In the genomic region with DNA sequence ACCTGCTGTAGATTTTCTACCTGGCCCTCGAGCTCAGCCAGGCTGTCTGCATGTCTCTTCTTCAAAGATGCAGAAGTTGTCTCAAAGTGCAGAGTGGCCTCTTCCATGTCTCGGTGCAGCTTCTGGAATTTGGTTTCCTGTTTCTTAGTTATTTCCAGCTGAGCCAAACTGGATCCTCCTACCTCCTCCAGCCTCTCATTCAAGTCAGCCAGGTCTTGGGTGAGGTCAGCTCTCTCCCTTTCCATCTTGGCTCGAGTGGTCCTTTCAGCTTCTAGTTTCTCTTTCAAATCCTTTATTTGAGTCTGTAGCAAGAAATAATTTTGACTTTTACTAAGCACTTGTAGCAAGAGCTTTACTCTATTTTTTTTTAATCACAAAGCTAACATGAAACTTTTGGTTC, we compare ENCODE assay signal across 23 cellular contexts.
DNase-seq lines count a peak whose midpoint lies in the region; ATAC-seq and TF ChIP-seq lines count a peak whose summit lies in the region.
"Had no signal": no experiment of that assay in that cellular context is flagged by ENCODE, and none has a peak within 500 bp of the region (broad histone marks: within the 10 kb centered on the region; RNA-seq: fewer than 3 reads in every experiment).

No MANE protein-coding gene starts in this region.

- no peaks in the 10 kb centered on the region for H3K36me3 ChIP-seq in lung (ENCODE audit: control insufficient read depth in 2 of 2, insufficient read depth in 2 of 2, low read length in 2 of 2)
- no peaks in the 10 kb centered on the region for H3K36me3 ChIP-seq in upper lobe of right lung
- H3K36me3 ChIP-seq in OCI-LY7 (ENCODE audit: insufficient read depth, low read length) = no peaks in the 10 kb centered on the region
- H3K36me3 ChIP-seq: gastrocnemius medialis, vagina had no signal

- CTCF ChIA-PET in OCI-LY7 (lab: Charles Lee; ENCODE audit: unreplicated experiment) = no interaction called here

- ATAC-seq in lung (ENCODE audit: insufficient read depth, low FRiP score) (peak; percentile 62), upper lobe of right lung (peak; percentile 63)
- ATAC-seq: gastrocnemius medialis; stimulated activated naive CD8-positive, alpha-beta T cell treated with anti-CD3 and anti-CD28 coated beads, Interleukin-15, Interleukin-2, amounts not matched to agents 100 U/mL and 50 U/mL, for 24 hours had no signal

- no peak overlapping the region for H2AFZ ChIP-seq in OCI-LY7 (ENCODE audit: low read length)

- no peak overlapping the region for H3K4me3 ChIP-seq in astrocyte of the spinal cord (ENCODE audit: low read depth, low read length)
- H3K4me3 ChIP-seq in lung = no peak overlapping the region
- no peak overlapping the region for H3K4me3 ChIP-seq in upper lobe of right lung
- no peak overlapping the region for H3K4me3 ChIP-seq in foreskin fibroblast (ENCODE audit: low read depth in 1 of 2, low read length in 2 of 2)
- no peak overlapping the region for H3K4me3 ChIP-seq in OCI-LY7 (ENCODE audit: low read depth, low read length, poor library complexity, severe bottlenecking)
- H3K4me3 ChIP-seq: gastrocnemius medialis, testis, vagina had no signal

- no peaks in the 10 kb centered on the region for H3K79me2 ChIP-seq in OCI-LY7 (ENCODE audit: insufficient read depth, low read depth, low read length)

- H3K9me2 ChIP-seq in OCI-LY7 (ENCODE audit: insufficient read depth, low read length) = no peaks in the 10 kb centered on the region

- H3K27me3 ChIP-seq in lung (ENCODE audit: control insufficient read depth, insufficient read depth) (no peaks in the 10 kb centered on the region), upper lobe of right lung (no peaks in the 10 kb centered on the region)
- H3K27me3 ChIP-seq: gastrocnemius medialis, testis, vagina had no signal

- in situ Hi-C loops in astrocyte of the spinal cord (cut with HindIII; ENCODE audit: low sequenced_read_pairs) = no loop called here

- peaks cover 0 to 6% of the 10 kb centered on the region in 2 donors for H3K9me3 ChIP-seq in lung (ENCODE audit: control insufficient read depth in 2 of 2, insufficient read depth in 1 of 2, low read length in 1 of 2)
- H3K9me3 ChIP-seq in upper lobe of right lung = no peaks in the 10 kb centered on the region
- no peaks in the 10 kb centered on the region for H3K9me3 ChIP-seq in OCI-LY7 (ENCODE audit: low read length)
- H3K9me3 ChIP-seq: gastrocnemius medialis, testis, vagina had no signal

- H4K20me1 ChIP-seq in OCI-LY7 (ENCODE audit: insufficient read depth, low read length) = no peaks in the 10 kb centered on the region

- H3K27ac ChIP-seq in lung (ENCODE audit: low read depth in 1 of 2, low read length in 1 of 2) (no peak overlapping the region), upper lobe of right lung (no peak overlapping the region), OCI-LY7 (ENCODE audit: low read depth, low read length, poor library complexity, severe bottlenecking) (no peak overlapping the region)
- H3K27ac ChIP-seq: 22Rv1, epithelial cell of prostate, gastrocnemius medialis, testis, vagina had no signal

- DNase-seq in NOMO-1 treated with DMSO at 0.1 percent for 48 hours (lab: John Stamatoyannopoulos, UW; ENCODE audit: unreplicated experiment) (peak; percentile 25), NOMO-1 (lab: John Stamatoyannopoulos, UW; ENCODE audit: unreplicated experiment in 2 of 2) (no peak), astrocyte of the spinal cord (ENCODE audit: low read depth, low spot score) (peak; percentile 9), lung (ENCODE audit: low spot score) (no peak), upper lobe of right lung (no peak), DMS114 treated with DMSO at 0.1 percent for 48 hours (lab: John Stamatoyannopoulos, UW; ENCODE audit: unreplicated experiment) (no peak), foreskin fibroblast (no peak), OCI-LY7 (ENCODE audit: low spot score) (no peak)
- DNase-seq: activated gamma-delta T cell; activated T-cell treated with anti-CD3 and anti-CD28 coated beads for 4 hours; effector CD4-positive, alpha-beta T cell; gastrocnemius medialis; H7; NCI-H1417 treated with DMSO at 0.1 percent for 48 hours; NCI-H2081 treated with DMSO at 0.1 percent for 48 hours; NCI-H226; nucleus accumbens; stimulated activated CD4-positive, alpha-beta T cell treated with anti-CD3 and anti-CD28 coated beads, Interleukin-15, amount 100 ng/mL, for 24 hours; stimulated activated naive CD8-positive, alpha-beta T cell treated with anti-CD3 and anti-CD28 coated beads, Interleukin-15, Interleukin-2, amounts not matched to agents 100 U/mL and 50 U/mL, for 24 hours; testis had no signal

- BruUV-seq in OCI-LY7 (replicated peaks; lab: Mats Ljungman, UMichigan) = no TSS peak

- no peak overlapping the region for H3K4me2 ChIP-seq in OCI-LY7 (ENCODE audit: low read length)

- intact Hi-C loops in upper lobe of right lung (cut with DNase I) (no loop called here), OCI-LY7 (cut with micrococcal nuclease; ENCODE audit: unreplicated experiment) (no loop called here)

- no peak for TF ChIP-seq CTCF in astrocyte of the spinal cord (IDR thresholded peaks at IDR 0.05; ENCODE audit: low read depth, low read length)
- no peak for TF ChIP-seq CTCF in lung (IDR thresholded peaks at IDR 0.05; ENCODE audit: control extremely low read depth, extremely low read depth)
- TF ChIP-seq CTCF in upper lobe of right lung (IDR thresholded peaks at IDR 0.05) = no peak
- no peak for TF ChIP-seq CTCF in foreskin fibroblast (IDR thresholded peaks at IDR 0.05; ENCODE audit: low read depth, low read length)
- no peak for TF ChIP-seq CTCF in OCI-LY7 (conservative IDR thresholded peaks at IDR 0.05; ENCODE audit: low read length)

- POLR2A ChIA-PET in OCI-LY7 (lab: Charles Lee) = interaction anchor here (0.7 kb wide), 2 partner anchors 39 to 116 kb away, joined by 3 read pairs; no protein-coding TSS in a partner anchor

- WGBS in lung, 2 donors = 33 to 51% methylated on average over 3 of the region's 3 CpGs

- H3K4me1 ChIP-seq in lung (ENCODE audit: control insufficient read depth in 2 of 2, insufficient read depth in 2 of 2, low read length in 2 of 2) (peaks cover 0 to 1% of the 10 kb centered on the region in 2 donors), upper lobe of right lung (no peaks in the 10 kb centered on the region), OCI-LY7 (ENCODE audit: insufficient read depth, low read length, poor library complexity, severe bottlenecking) (no peaks in the 10 kb centered on the region)
- H3K4me1 ChIP-seq: gastrocnemius medialis, testis had no signal

Comparison
In these comparisons a context has a peak if more than half of its experiments do, and no peak if none do; other contexts are left out.
1. DNase-seq: peak in NOMO-1 treated with DMSO at 0.1 percent for 48 hours (single experiment) and astrocyte of the spinal cord (single experiment); none in NOMO-1 (0 of 2), lung (single experiment), upper lobe of right lung (single experiment), DMS114 treated with DMSO at 0.1 percent for 48 hours (single experiment), foreskin fibroblast (0 of 2) and OCI-LY7 (single experiment).